In genomic region chr10:126932516-126932915, GRCh38 we compare ENCODE assay signal across 16 cellular contexts. TPM values are rescaled to one million over a fixed set of nuclear protein-coding genes. Genes with fewer than 3 reads are reported as not detected.
"Had no signal": no experiment of that assay in that cellular context is flagged by ENCODE, and none has a peak within 500 bp of the region (broad histone marks: within the 10 kb centered on the region; RNA-seq: fewer than 3 reads in every experiment).

No MANE protein-coding gene starts in this region.

- ATAC-seq: esophagus mucosa; left lobe of liver; mucosa of descending colon; naive thymus-derived CD8-positive, alpha-beta T cell; sciatic nerve had no signal

- H3K27ac Mint-ChIP-seq: naive thymus-derived CD8-positive, alpha-beta T cell; neural progenitor cell had no signal

- H3K27me3 ChIP-seq: neural progenitor cell, spleen, suprapubic skin, thyroid gland had no signal

- H3K4me2 ChIP-seq: neural progenitor cell had no signal

- H2AFZ ChIP-seq: neural progenitor cell had no signal

- H3K4me3 Mint-ChIP-seq: naive thymus-derived CD8-positive, alpha-beta T cell; neural progenitor cell had no signal

- DNase-seq: central memory CD4-positive, alpha-beta T cell; effector CD4-positive, alpha-beta T cell; islet precursor cell; mucosa of descending colon; naive thymus-derived CD8-positive, alpha-beta T cell; occipital lobe; spleen; stimulated activated CD4-positive, alpha-beta T cell treated with anti-CD3 and anti-CD28 coated beads, Interleukin-15, amount 100 ng/mL, for 24 hours; stimulated activated CD4-positive, alpha-beta T cell treated with anti-CD3 and anti-CD28 coated beads, Interleukin-1b, Interleukin-23, amount 100 ng/mL, for 48 hours; stimulated activated naive CD4-positive, alpha-beta T cell had no signal

- H3K36me3 Mint-ChIP-seq: naive thymus-derived CD8-positive, alpha-beta T cell had no signal

- H3K27ac ChIP-seq: neural progenitor cell, suprapubic skin, thyroid gland had no signal

- H3K9ac ChIP-seq: neural progenitor cell had no signal

- H3K9me3 ChIP-seq: mucosa of descending colon, spleen, suprapubic skin, thyroid gland had no signal

RNA-seq across cellular contexts. Expression of gene DOCK1, which starts 27.3 kb away (rescaled TPM):
- total RNA-seq: naive thymus-derived CD8-positive, alpha-beta T cell had no signal
